ENCODE assay signal across 14 cellular contexts in genomic region chr2:20212871-20213503, GRCh38. TPM values are rescaled to one million over a fixed set of nuclear protein-coding genes. Genes with fewer than 3 reads are reported as not detected.
DNase-seq lines count a peak whose midpoint lies in the region; ATAC-seq and TF ChIP-seq lines count a peak whose summit lies in the region.
"Had no signal": no experiment of that assay in that cellular context is flagged by ENCODE, and none has a peak within 500 bp of the region (broad histone marks: within the 10 kb centered on the region; RNA-seq: fewer than 3 reads in every experiment).

No MANE protein-coding gene starts in this region.

- no peak for TF ChIP-seq CTCF in lung (IDR thresholded peaks at IDR 0.05; ENCODE audit: control extremely low read depth, extremely low read depth)
- no peak for TF ChIP-seq CTCF in upper lobe of left lung (IDR thresholded peaks at IDR 0.05)

- in situ Hi-C loops in T47D (cut with HindIII; ENCODE audit: low pct_unique_long_range_greater_than_20kb, low sequenced_read_pairs): no loop called here

- ATAC-seq in lung (ENCODE audit: insufficient read depth, low FRiP score): no peak
- peak; percentile 37 to 58 for ATAC-seq in upper lobe of left lung (ENCODE audit: low FRiP score in 2 of 2)
- no peak for ATAC-seq in HG02759 (IDR thresholded peaks at IDR 0.05; ENCODE audit: unreplicated experiment)

- H3K4me3 ChIP-seq in lung (no peak overlapping the region), upper lobe of left lung (no peak overlapping the region)

- no peak for TF ChIP-seq EP300 in upper lobe of left lung (IDR thresholded peaks at IDR 0.05)

- H3K4me1 ChIP-seq in lung (ENCODE audit: control insufficient read depth in 2 of 2, insufficient read depth in 2 of 2, low read length in 2 of 2) (peaks cover 0 to 12% of the 10 kb centered on the region in 2 donors), upper lobe of left lung (peaks cover 4 to 54% (median 34%) of the 10 kb centered on the region in 4 donors)

- H3K27ac ChIP-seq in lung (ENCODE audit: low read depth in 1 of 2, low read length in 1 of 2) (peak overlapping the region in 1 of 2 donors; percentile 70), upper lobe of left lung (peak overlapping the region; percentile 67 to 82 (median 75))
- H3K27ac ChIP-seq: neutrophil had no signal

- H3K27me3 ChIP-seq in lung (ENCODE audit: control insufficient read depth, insufficient read depth): no peaks in the 10 kb centered on the region
- no peaks in the 10 kb centered on the region for H3K27me3 ChIP-seq in upper lobe of left lung
- H3K27me3 ChIP-seq: neutrophil had no signal

- WGBS in lung, 2 donors: 62 to 81% methylated on average over 16 of the region's 16 CpGs
- 82 to 84% methylated on average over 3 to 11 of the region's 16 CpGs for WGBS in upper lobe of left lung, 2 donors

- H3K9me3 ChIP-seq in lung (ENCODE audit: control insufficient read depth in 2 of 2, insufficient read depth in 1 of 2, low read length in 1 of 2): no peaks in the 10 kb centered on the region
- no peaks in the 10 kb centered on the region for H3K9me3 ChIP-seq in upper lobe of left lung
- H3K9me3 ChIP-seq: neutrophil had no signal

- DNase-seq in SIG-M5 treated with dmso at 0.1 percent for 504 hours (lab: John Stamatoyannopoulos, UW; ENCODE audit: unreplicated experiment) (peak; percentile 28), SIG-M5 (lab: John Stamatoyannopoulos, UW) (no peak), T47D (ENCODE audit: low read depth in 1 of 2, low spot score in 1 of 2) (peak; percentile 76 to 77), lung (ENCODE audit: low spot score) (peak; percentile 75), upper lobe of left lung (peak in 1 of 2 donors; percentile 88), A172 (ENCODE audit: low spot score) (no peak), DMS153 treated with DMSO at 0.1 percent for 48 hours (lab: John Stamatoyannopoulos, UW; ENCODE audit: unreplicated experiment) (no peak)
- DNase-seq: activated CD4-positive, alpha-beta memory T cell treated with anti-CD3 and anti-CD28 coated beads for 36 hours; activated naive CD4-positive, alpha-beta T cell; NCI-H524 treated with DMSO at 0.1 percent for 48 hours; stimulated activated CD4-positive, alpha-beta T cell treated with anti-CD3 and anti-CD28 coated beads, Interleukin-4, amount 100 ng/mL, for 1 hour; SW 1271 had no signal

- H3K36me3 ChIP-seq in lung (ENCODE audit: control insufficient read depth in 2 of 2, insufficient read depth in 2 of 2, low read length in 2 of 2) (no peaks in the 10 kb centered on the region), upper lobe of left lung (no peaks in the 10 kb centered on the region)
- H3K36me3 ChIP-seq: neutrophil had no signal

- TF ChIP-seq POLR2A in upper lobe of left lung (IDR thresholded peaks at IDR 0.05): peak in 1 of 4 donors; percentile 22

RNA-seq across cellular contexts. Expression of gene SDC1, which starts 11.9 kb away (rescaled TPM):
- total RNA-seq in lung (100 to 1,000 TPM; 232 to 234 TPM), upper lobe of left lung (100 to 1,000 TPM in 5 of 6 donors, 10 to 100 TPM in 1; 74.4 to 213 (median 154) TPM)
- 100 to 1,000 TPM in 1 of 2 donors, 10 to 100 TPM in 1; 94.1 to 113 TPM for polyA plus RNA-seq in lung
- 241 and 257 TPM in 2 replicates for total RNA-seq in A172 (2014; rRNA removed; shearing (Covaris generic))

Comparison
In these comparisons a context has a peak if more than half of its experiments do, and no peak if none do; other contexts are left out.
1. DNase-seq: peak in SIG-M5 treated with dmso at 0.1 percent for 504 hours (single experiment), T47D (2 of 2) and lung (single experiment); none in SIG-M5 (single experiment), A172 (single experiment) and DMS153 treated with DMSO at 0.1 percent for 48 hours (single experiment).
2. ATAC-seq: peak in upper lobe of left lung (2 of 2); none in lung (single experiment) and HG02759 (single experiment).